ENCODE assay signal across 1 cellular context in genomic region chr4:182177166-182177565, GRCh38.
TF ChIP-seq lines count a peak whose summit lies in the region.

No MANE protein-coding gene starts in this region.

TF ChIP-seq in A549, 52 proteins besides CTCF, POLR2A, EP300 and RAD21 (continued from another document):
- TF ChIP-seq ATOH8 (CRISPR knock-in tag; IDR thresholded peaks at IDR 0.05; ENCODE audit: low read depth): no peak
- TF ChIP-seq NFE2L2 (conservative IDR thresholded peaks at IDR 0.05; ENCODE audit: low read length): no peak
- TF ChIP-seq RCOR1 (IDR thresholded peaks at IDR 0.05; ENCODE audit: low read depth, low read length): no peak
- TF ChIP-seq SREBF2 (IDR thresholded peaks at IDR 0.05): no peak
- TF ChIP-seq MYC (IDR thresholded peaks at IDR 0.05; ENCODE audit: borderline replicate concordance, low read length): no peak
- no peak for TF ChIP-seq SMC3 (IDR thresholded peaks at IDR 0.05)
- TF ChIP-seq ZC3H11A (IDR thresholded peaks at IDR 0.05): no peak
